9 cellular contexts compared by ENCODE assay signal in the genomic region with DNA sequence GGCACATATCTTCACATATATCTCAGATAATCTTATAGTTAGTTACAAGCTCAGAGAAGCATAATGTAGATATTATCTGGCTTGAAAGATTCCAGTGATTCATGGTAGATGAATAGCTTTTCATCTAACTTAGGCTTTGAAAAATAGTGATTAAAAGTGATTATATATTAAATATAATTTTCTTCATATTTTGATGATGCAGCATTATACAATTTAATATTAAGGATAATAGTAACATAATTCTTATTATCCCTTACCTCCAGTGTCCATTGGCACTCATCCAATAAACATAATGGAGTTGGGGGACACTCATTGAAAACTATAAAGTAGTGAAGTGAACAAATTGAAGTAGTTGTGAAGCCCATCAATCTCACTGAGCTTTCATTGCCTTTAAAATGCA. TPM values are rescaled to one million over a fixed set of nuclear protein-coding genes. Genes with fewer than 3 reads are reported as not detected.
"Had no signal": no experiment of that assay in that cellular context is flagged by ENCODE, and none has a peak within 500 bp of the region (broad histone marks: within the 10 kb centered on the region; RNA-seq: fewer than 3 reads in every experiment).

No MANE protein-coding gene starts in this region.

- FAIRE-seq: G401.6, GM12878, GM12891, GM12892, GM18507, GM19239 had no signal

- DNase-seq: GDM1, GF-D8 had no signal

- ATAC-seq: GM12878 had no signal

- H3K4me3 ChIP-seq: GM12878 had no signal

RNA-seq across cellular contexts. Expression of a gene that starts 35.8 kb away (rescaled TPM):
- total RNA-seq: G401 had no signal
